ENCODE assay signal across 28 cellular contexts in genomic region chr6:126204598-126204997, GRCh38.
"Had no signal": no experiment of that assay in that cellular context is flagged by ENCODE, and none has a peak within 500 bp of the region (broad histone marks: within the 10 kb centered on the region; RNA-seq: fewer than 3 reads in every experiment).

No MANE protein-coding gene starts in this region.

- H3K27me3 Mint-ChIP-seq: memory B cell; naive thymus-derived CD4-positive, alpha-beta T cell; natural killer cell treated with Interleukin-12 subunit alpha and Interleukin-12 subunit beta and Interleukin-15 and Interleukin-18, amount 100 ng/mL, for 72 hours; stimulated activated naive CD8-positive, alpha-beta T cell treated with anti-CD3 and anti-CD28 coated beads, Interleukin-15, Interleukin-2, amounts not matched to agents 100 ng/mL and 50 ng/mL, for 24 hours had no signal

- H3K27ac Mint-ChIP-seq: memory B cell; naive thymus-derived CD4-positive, alpha-beta T cell; natural killer cell treated with Interleukin-12 subunit alpha and Interleukin-12 subunit beta and Interleukin-15 and Interleukin-18, amount 100 ng/mL, for 72 hours; stimulated activated effector memory CD8-positive, alpha-beta T cell treated with anti-CD3 and anti-CD28 coated beads, Interleukin-12 subunit alpha, Interleukin-12 subunit beta, amount 100 ng/mL, for 72 hours; stimulated activated naive CD8-positive, alpha-beta T cell treated with anti-CD3 and anti-CD28 coated beads, Interleukin-15, Interleukin-2, amounts not matched to agents 100 ng/mL and 50 ng/mL, for 24 hours had no signal

- H3K4me3 Mint-ChIP-seq: memory B cell; naive thymus-derived CD4-positive, alpha-beta T cell; natural killer cell treated with Interleukin-12 subunit alpha and Interleukin-12 subunit beta and Interleukin-15 and Interleukin-18, amount 100 ng/mL, for 72 hours; neural crest cell; stimulated activated effector memory CD8-positive, alpha-beta T cell treated with anti-CD3 and anti-CD28 coated beads, Interleukin-12 subunit alpha, Interleukin-12 subunit beta, amount 100 ng/mL, for 72 hours; stimulated activated naive CD8-positive, alpha-beta T cell treated with anti-CD3 and anti-CD28 coated beads, Interleukin-15, Interleukin-2, amounts not matched to agents 100 ng/mL and 50 ng/mL, for 24 hours had no signal

- H3K27me3 ChIP-seq: pancreas, spleen, suprapubic skin, tibial artery, upper lobe of right lung had no signal

- H3K4me1 Mint-ChIP-seq: memory B cell had no signal

- H3K36me3 ChIP-seq: left ventricle myocardium inferior, pancreas, prostate gland, spleen, suprapubic skin, thoracic aorta, tibial artery, upper lobe of right lung had no signal

- ATAC-seq: mucosa of descending colon; naive thymus-derived CD4-positive, alpha-beta T cell; natural killer cell treated with Interleukin-12 subunit alpha and Interleukin-12 subunit beta and Interleukin-15 and Interleukin-18, amount 100 ng/mL, for 72 hours; pancreas; right cardiac atrium; sciatic nerve; stimulated activated effector memory CD8-positive, alpha-beta T cell treated with anti-CD3 and anti-CD28 coated beads, Interleukin-12 subunit alpha, Interleukin-12 subunit beta, amount 100 ng/mL, for 72 hours; upper lobe of right lung had no signal

- H3K36me3 Mint-ChIP-seq: natural killer cell treated with Interleukin-12 subunit alpha and Interleukin-12 subunit beta and Interleukin-15 and Interleukin-18, amount 100 ng/mL, for 72 hours; stimulated activated effector memory CD8-positive, alpha-beta T cell treated with anti-CD3 and anti-CD28 coated beads, Interleukin-12 subunit alpha, Interleukin-12 subunit beta, amount 100 ng/mL, for 72 hours had no signal

- DNase-seq: islet precursor cell; left ventricle myocardium inferior; midbrain; mucosa of descending colon; naive thymus-derived CD4-positive, alpha-beta T cell; nucleus accumbens; pancreas; posterior cingulate gyrus; retina; right cardiac atrium; spleen; stimulated activated CD4-positive, alpha-beta T cell treated with anti-CD3 and anti-CD28 coated beads, Interleukin-4, amount 100 ng/mL, for 24 hours; stimulated activated naive CD4-positive, alpha-beta T cell; tibial artery; trophoblast cell; upper lobe of right lung had no signal

- H3K4me1 ChIP-seq: left ventricle myocardium inferior, pancreas, prostate gland, spleen, suprapubic skin, tibial artery, upper lobe of right lung had no signal

- FAIRE-seq: pancreas, urothelium cell line had no signal

- H3K27ac ChIP-seq: left ventricle myocardium inferior, pancreas, prostate gland, skin epidermis, spleen, suprapubic skin, thoracic aorta, tibial artery, upper lobe of right lung had no signal

- H3K9me3 ChIP-seq: left ventricle myocardium inferior, mucosa of descending colon, pancreas, prostate gland, spleen, suprapubic skin, thoracic aorta, tibial artery, upper lobe of right lung had no signal

- H3K4me3 ChIP-seq: left ventricle myocardium inferior, lung, mucosa of descending colon, pancreas, prostate gland, skin epidermis, spleen, suprapubic skin, thoracic aorta, tibial artery, upper lobe of right lung had no signal

- H3K9me3 Mint-ChIP-seq: memory B cell; naive thymus-derived CD4-positive, alpha-beta T cell; neural crest cell; stimulated activated effector memory CD8-positive, alpha-beta T cell treated with anti-CD3 and anti-CD28 coated beads, Interleukin-12 subunit alpha, Interleukin-12 subunit beta, amount 100 ng/mL, for 72 hours; stimulated activated naive CD8-positive, alpha-beta T cell treated with anti-CD3 and anti-CD28 coated beads, Interleukin-15, Interleukin-2, amounts not matched to agents 100 ng/mL and 50 ng/mL, for 24 hours had no signal
